1 cellular context compared by ENCODE assay signal in the genomic region with DNA sequence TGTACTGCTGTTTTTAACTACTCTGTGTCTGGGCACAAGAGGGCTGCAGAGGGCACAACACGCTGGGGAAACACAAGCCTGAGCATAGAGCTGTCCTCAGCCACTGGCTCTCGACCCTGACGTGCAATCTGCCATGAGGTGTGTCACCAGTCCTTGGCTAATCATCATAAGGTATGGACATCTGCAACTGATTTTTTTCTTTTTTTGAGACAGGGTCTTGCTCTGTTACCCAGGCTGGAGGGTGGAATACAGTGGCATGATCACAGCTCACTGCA.
TF ChIP-seq lines count a peak whose summit lies in the region.

No MANE protein-coding gene starts in this region.

TF ChIP-seq in A549, 52 proteins besides CTCF, POLR2A, EP300 and RAD21 (continued from another document):
- TF ChIP-seq RNF2 (IDR thresholded peaks at IDR 0.05; ENCODE audit: borderline replicate concordance, low read depth) (no peak), PHF8 (IDR thresholded peaks at IDR 0.05; ENCODE audit: borderline replicate concordance, low read depth) (no peak), NFE2L2 (conservative IDR thresholded peaks at IDR 0.05; ENCODE audit: low read length) (no peak), NR3C1 (IDR thresholded peaks at IDR 0.05) (no peak), MYC (IDR thresholded peaks at IDR 0.05; ENCODE audit: borderline replicate concordance, low read length) (no peak), TP53 (CRISPR knock-in tag; IDR thresholded peaks at IDR 0.05) (no peak), FOSL2 (IDR thresholded peaks at IDR 0.05) (no peak), FOSL2 (CRISPR knock-in tag; IDR thresholded peaks at IDR 0.05) (no peak), HDAC2 (IDR thresholded peaks at IDR 0.05) (no peak)
- TF ChIP-seq, protein P1, sequence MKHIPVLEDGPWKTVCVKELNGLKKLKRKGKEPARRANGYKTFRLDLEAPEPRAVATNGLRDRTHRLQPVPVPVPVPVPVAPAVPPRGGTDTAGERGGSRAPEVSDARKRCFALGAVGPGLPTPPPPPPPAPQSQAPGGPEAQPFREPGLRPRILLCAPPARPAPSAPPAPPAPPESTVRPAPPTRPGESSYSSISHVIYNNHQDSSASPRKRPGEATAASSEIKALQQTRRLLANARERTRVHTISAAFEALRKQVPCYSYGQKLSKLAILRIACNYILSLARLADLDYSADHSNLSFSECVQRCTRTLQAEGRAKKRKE (CRISPR knock-in tag; IDR thresholded peaks at IDR 0.05; ENCODE audit: low read depth), result no peak
- TF ChIP-seq, protein P2, sequence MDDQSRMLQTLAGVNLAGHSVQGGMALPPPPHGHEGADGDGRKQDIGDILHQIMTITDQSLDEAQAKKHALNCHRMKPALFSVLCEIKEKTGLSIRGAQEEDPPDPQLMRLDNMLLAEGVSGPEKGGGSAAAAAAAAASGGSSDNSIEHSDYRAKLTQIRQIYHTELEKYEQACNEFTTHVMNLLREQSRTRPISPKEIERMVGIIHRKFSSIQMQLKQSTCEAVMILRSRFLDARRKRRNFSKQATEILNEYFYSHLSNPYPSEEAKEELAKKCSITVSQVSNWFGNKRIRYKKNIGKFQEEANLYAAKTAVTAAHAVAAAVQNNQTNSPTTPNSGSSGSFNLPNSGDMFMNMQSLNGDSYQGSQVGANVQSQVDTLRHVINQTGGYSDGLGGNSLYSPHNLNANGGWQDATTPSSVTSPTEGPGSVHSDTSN (IDR thresholded peaks at IDR 0.05), result no peak
